Comparison of ENCODE assay signal across 9 cellular contexts in the genomic region with DNA sequence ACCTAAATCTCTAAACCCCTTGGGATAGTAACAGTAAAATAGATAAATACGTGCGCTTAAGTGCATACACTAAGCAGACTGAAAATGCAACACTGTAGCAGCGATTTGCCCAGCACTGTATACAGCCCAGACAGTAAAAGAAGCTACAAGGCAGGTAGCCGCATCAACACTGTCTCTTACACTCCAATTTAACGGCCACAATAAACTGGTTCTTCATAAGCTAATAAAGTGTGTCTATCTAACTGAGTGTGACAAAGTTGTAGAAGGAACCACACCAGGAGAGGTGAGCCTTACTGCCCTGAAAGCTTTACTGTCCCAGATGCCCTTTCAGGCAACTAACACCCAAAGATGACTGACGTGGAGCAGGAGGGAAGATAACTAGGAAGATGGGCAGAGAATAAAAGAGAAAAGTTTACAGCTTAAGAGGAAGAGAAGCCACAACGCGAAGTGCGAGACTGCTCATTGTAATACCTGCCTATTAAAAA. TPM values are rescaled to one million over a fixed set of nuclear protein-coding genes. Genes with fewer than 3 reads are reported as not detected.
DNase-seq lines count a peak whose midpoint lies in the region; ATAC-seq, FAIRE-seq and TF ChIP-seq lines count a peak whose summit lies in the region.
"Had no signal": no experiment of that assay in that cellular context is flagged by ENCODE, and none has a peak within 500 bp of the region (broad histone marks: within the 10 kb centered on the region; RNA-seq: fewer than 3 reads in every experiment).

No MANE protein-coding gene starts in this region.

- CTCF ChIA-PET in AG04449 (lab: Yijun Ruan, JAX) (interaction anchor here (0.6 to 3.2 kb wide), 9 partner anchors 9 to 273 kb away, joined by 3 to 24 read pairs (median 4); no protein-coding TSS in a partner anchor), K562 (lab: Yijun Ruan, JAX; ENCODE audit: low intra/inter-chr PET ratio) (no interaction called here)

- no peak for TF ChIP-seq POLR2A in K562 (conservative IDR thresholded peaks at IDR 0.05)

- WGBS in K562 (ENCODE audit: insufficient coverage, low coverage, missing lambda C conversion rate): 11% methylated on average over 9 of the region's 9 CpGs

- H3K9me3 ChIP-seq in K562 (replicated peaks; ENCODE audit: control insufficient read depth, insufficient read depth, low read depth, low read length): no peaks in the 10 kb centered on the region
- no peaks in the 10 kb centered on the region for H3K9me3 ChIP-seq in mononuclear cell (ENCODE audit: low read depth, low read length)

- H3K79me2 ChIP-seq in K562 (ENCODE audit: control insufficient read depth, insufficient read depth, low read length): peaks cover 61% of the 10 kb centered on the region

- no peaks in the 10 kb centered on the region for H3K9me1 ChIP-seq in K562 (ENCODE audit: control insufficient read depth, insufficient read depth, low read length)

- in situ Hi-C loops in K562 (cut with MboI): no loop called here

- peak overlapping the region; percentile 96 for H3K4me2 ChIP-seq in K562 (ENCODE audit: insufficient read depth, low read length)

- no peak for TF ChIP-seq EP300 in K562 (IDR thresholded peaks at IDR 0.05; ENCODE audit: low read length)

- H3K27ac ChIP-seq in K562 (ENCODE audit: extremely low read depth, low read depth, low read length): peak overlapping the region; percentile 98

- H3K36me3 ChIP-seq in K562 (ENCODE audit: control insufficient read depth, insufficient read depth, low read length): peaks cover 27% of the 10 kb centered on the region; the same call in 1 of the 3 replicates

- peak overlapping the region; percentile 100 for H2AFZ ChIP-seq in K562 (ENCODE audit: low read depth, low read length)

- POLR2A ChIA-PET in AG04449 (lab: Yijun Ruan, JAX): interaction anchor here (2.4 to 3.2 kb wide), 2 partner anchors 16 to 17 kb away, joined by 14 to 15 read pairs; a partner anchor contains a TSS
- POLR2A ChIA-PET in K562 (lab: Yijun Ruan, JAX): interaction anchor here (0.8 to 4.9 kb wide), 8 partner anchors 10 to 307 kb away, joined by 3 to 50 read pairs (median 6); a partner anchor contains a TSS

- H3K27me3 ChIP-seq in K562 (ENCODE audit: control insufficient read depth in 2 of 2, insufficient read depth in 2 of 2, low read length in 2 of 2) (no peaks in the 10 kb centered on the region), mononuclear cell (ENCODE audit: insufficient read depth, low read length) (no peaks in the 10 kb centered on the region)

- TF ChIP-seq CTCF in AG04449 (IDR thresholded peaks at IDR 0.05; ENCODE audit: insufficient read depth, low read length, missing control alignments): no peak
- TF ChIP-seq CTCF in K562 (IDR thresholded peaks at IDR 0.05 in 2 of 3, conservative IDR thresholded peaks at IDR 0.05 in 1 of 3; ENCODE audit: insufficient read depth in 2 of 3, low read depth in 1 of 3, low read length in 3 of 3): no peak

- peak overlapping the region; percentile 91 for H3K4me3 ChIP-seq in AG04449 (ENCODE audit: low read depth, low read length)
- peak overlapping the region; percentile 97 for H3K4me3 ChIP-seq in K562
- peak overlapping the region; percentile 89 for H3K4me3 ChIP-seq in mononuclear cell (ENCODE audit: low read length)

- intact Hi-C loops in K562 (cut with micrococcal nuclease): no loop called here

- no peak for TF ChIP-seq RAD21 in K562 (CRISPR knock-in tag; conservative IDR thresholded peaks at IDR 0.05 in 1 of 2, IDR thresholded peaks at IDR 0.05 in 1 of 2)

- BruUV-seq in K562 (replicated peaks; lab: Mats Ljungman, UMichigan): no TSS peak

- H3K9ac ChIP-seq in K562 (ENCODE audit: insufficient read depth in 1 of 2, low read depth in 2 of 2, low read length in 2 of 2): peak overlapping the region; percentile 99

- DNase-seq in AG04449 (ENCODE audit: low read depth, low spot score): no peak
- DNase-seq in K562 (ENCODE audit: extremely low read depth in 1 of 4, low spot score in 3 of 4): peak in 1 of 4 experiments; percentile 31
- DNase-seq in stimulated activated CD4-positive, alpha-beta T cell treated with anti-CD3 and anti-CD28 coated beads, Interleukin-4, amount 100 ng/mL, for 1 hour: no peak
- DNase-seq in SIG-M5 treated with dmso at 0.1 percent for 504 hours (lab: John Stamatoyannopoulos, UW; ENCODE audit: unreplicated experiment): no peak
- DNase-seq: effector CD8-positive, alpha-beta T cell had no signal

- ATAC-seq in HG02798 (IDR thresholded peaks at IDR 0.05; ENCODE audit: poor library complexity, unreplicated experiment) (peak; percentile 2), K562 (peak; percentile 10), HG03439 (IDR thresholded peaks at IDR 0.05; ENCODE audit: unreplicated experiment) (no peak), HG03342 (IDR thresholded peaks at IDR 0.05; ENCODE audit: unreplicated experiment) (no peak)

- H3K4me1 ChIP-seq in K562 (replicated peaks in 1 of 2; ENCODE audit: control insufficient read depth in 2 of 2, insufficient read depth in 2 of 2, low read length in 2 of 2): peaks cover 12 to 16% of the 10 kb centered on the region in 2 experiments
- H3K4me1 ChIP-seq in mononuclear cell (ENCODE audit: insufficient read depth, low read length): peaks cover 87% of the 10 kb centered on the region

- H4K20me1 ChIP-seq in K562 (replicated peaks; ENCODE audit: control insufficient read depth, insufficient read depth, low read length): peaks cover 13% of the 10 kb centered on the region

- no peak for FAIRE-seq in K562 (lab: Jason Lieb, UNC)

RNA-seq across cellular contexts. Expression of a gene that starts 0.8 kb away (rescaled TPM):
- total RNA-seq in K562 (2011; cell fraction: chromatin; rRNA removed; ENCODE audit: low replicate concordance): 116 and 182 TPM in 2 replicates
- 70.2 and 72.6 TPM in 2 replicates for total RNA-seq in K562 (2011; cell fraction: nucleolus; rRNA removed)
- 82.7 and 89.1 TPM in 2 replicates for total RNA-seq in K562 (2011; cell fraction: nucleoplasm; rRNA removed)
- total RNA-seq in K562 (2014; rRNA removed) (37.4 and 42.5 TPM in 2 replicates), K562 (2014; rRNA removed; fragmentation: Illumina TruSeq; extraction: Trizol) (37.2 and 38.1 TPM in 2 replicates), K562 (2015; rRNA removed; fragmentation: Illumina TruSeq; extraction: Trizol) (44.5 and 44.6 TPM in 2 replicates), K562 (2021) (45.7 and 47.0 TPM in 2 replicates), mononuclear cell (101 TPM)
- polyA plus RNA-seq in K562 (2011; rRNA removed) (36.5 and 42.5 TPM in 2 replicates), K562 (2014; fragmentation: Illumina TruSeq; extraction: Trizol) (48.2 and 49.7 TPM in 2 replicates), K562 (2014; fragmentation: Nextera tagmentation; extraction: Ambion mirVana) (1 to 10 TPM; 1.7 to 1.8 TPM), K562 (2014; rRNA removed) (31.3 and 39.8 TPM in 2 replicates)
- 43.9 and 59.7 TPM in 2 replicates for polyA plus RNA-seq in K562 (2011; cell fraction: cytosol; rRNA removed)
- 78.8 and 96.8 TPM in 2 replicates for polyA plus RNA-seq in K562 (2011; cell fraction: nucleus; rRNA removed)
- 37.6 and 39.5 TPM in 2 replicates for polyA plus RNA-seq in K562 (2012)
- 22.4 and 22.5 TPM in 2 replicates for polyA minus RNA-seq in K562 (2011; rRNA and poly(A)+ RNA removed)
- 14.8 and 19.9 TPM in 2 replicates for polyA minus RNA-seq in K562 (2011; cell fraction: cytosol; rRNA and poly(A)+ RNA removed)
- polyA minus RNA-seq in K562 (2011; cell fraction: nucleus; rRNA and poly(A)+ RNA removed): 17.2 and 23.5 TPM in 2 replicates

RNA-seq across cellular contexts. Expression of a gene that starts 17.1 kb away (rescaled TPM):
- 51.3 and 93.2 TPM in 2 replicates for total RNA-seq in K562 (2011; cell fraction: chromatin; rRNA removed; ENCODE audit: low replicate concordance)
- total RNA-seq in K562 (2011; cell fraction: nucleolus; rRNA removed): 39.2 and 39.4 TPM in 2 replicates
- total RNA-seq in K562 (2011; cell fraction: nucleoplasm; rRNA removed): 29.0 and 33.3 TPM in 2 replicates
- total RNA-seq in K562 (2014; rRNA removed) (11.0 and 11.2 TPM in 2 replicates), K562 (2014; rRNA removed; fragmentation: Illumina TruSeq; extraction: Trizol) (6.1 and 10.3 TPM in 2 replicates), K562 (2015; rRNA removed; fragmentation: Illumina TruSeq; extraction: Trizol) (9.3 and 9.7 TPM in 2 replicates), K562 (2021) (13.7 and 14.7 TPM in 2 replicates), mononuclear cell (18.4 TPM)
- polyA plus RNA-seq in K562 (2011; rRNA removed) (6.9 and 8.6 TPM in 2 replicates), K562 (2014; fragmentation: Illumina TruSeq; extraction: Trizol) (10.1 and 12.6 TPM in 2 replicates), K562 (2014; fragmentation: Nextera tagmentation; extraction: Ambion mirVana) (under 1 TPM; 0.18 to 0.36 TPM), K562 (2014; rRNA removed) (9.8 and 10.2 TPM in 2 replicates)
- polyA plus RNA-seq in K562 (2011; cell fraction: cytosol; rRNA removed): 4.0 and 9.6 TPM in 2 replicates
- polyA plus RNA-seq in K562 (2011; cell fraction: nucleus; rRNA removed): 6.8 and 12.9 TPM in 2 replicates
- 10.5 and 13.3 TPM in 2 replicates for polyA plus RNA-seq in K562 (2012)
- polyA minus RNA-seq in K562 (2011; rRNA and poly(A)+ RNA removed): 7.7 and 17.3 TPM in 2 replicates
- 5.1 and 6.4 TPM in 2 replicates for polyA minus RNA-seq in K562 (2011; cell fraction: cytosol; rRNA and poly(A)+ RNA removed)
- polyA minus RNA-seq in K562 (2011; cell fraction: nucleus; rRNA and poly(A)+ RNA removed): 9.6 and 11.7 TPM in 2 replicates

Comparison
In these comparisons a context has a peak if more than half of its experiments do, and no peak if none do; other contexts are left out.
1. ATAC-seq: peak in HG02798 (single experiment) and K562 (single experiment); none in HG03439 (single experiment) and HG03342 (single experiment).
2. Peak in every context shown above with its lines, with median percentiles within 50 percentile points of each other: H3K4me3 ChIP-seq.